ENCODE assay signal across 8 cellular contexts in the genomic region with DNA sequence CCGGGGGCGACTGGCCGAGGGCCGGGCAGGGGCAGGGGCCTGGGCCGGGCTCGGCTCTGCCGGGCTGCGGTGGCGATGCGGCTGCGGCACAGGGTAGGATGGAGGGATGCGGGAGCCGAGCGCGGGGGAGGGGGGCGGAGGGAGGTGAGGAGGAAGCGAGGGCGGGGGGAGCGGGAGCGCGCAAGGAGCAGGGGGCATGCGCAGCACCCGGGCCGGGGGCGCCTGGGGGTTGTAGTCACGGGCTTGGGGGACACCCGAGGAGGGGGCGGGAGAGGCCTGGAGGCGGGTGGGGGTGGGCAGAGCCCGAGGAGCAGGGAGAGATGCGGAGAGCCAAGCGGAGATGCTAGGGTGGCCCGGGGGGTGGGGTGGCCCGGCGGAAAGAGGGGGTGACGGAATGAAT. TPM values are rescaled to one million over a fixed set of nuclear protein-coding genes. Genes with fewer than 3 reads are reported as not detected.
DNase-seq lines count a peak whose midpoint lies in the region; ATAC-seq and TF ChIP-seq lines count a peak whose summit lies in the region.

A gene (minus strand): TSS at position 100 of the 400 bp plus-strand sequence. CDS start 242 bp downstream, outside the sequence.

- CTCF ChIA-PET in CD8-positive, alpha-beta memory T cell (lab: Charles Lee): no interaction called here

- no peak for TF ChIP-seq POLR2A in stomach (IDR thresholded peaks at IDR 0.05)

- H3K36me3 Mint-ChIP-seq in CD8-positive, alpha-beta memory T cell: no peaks in the 10 kb centered on the region
- H3K36me3 Mint-ChIP-seq in naive B cell: peaks cover 0 to 6% of the 10 kb centered on the region in 2 donors
- no peaks in the 10 kb centered on the region for H3K36me3 Mint-ChIP-seq in type B pancreatic cell

- WGBS in stomach, 5 donors: 2 to 9% (median 4%) methylated on average over 6 to 36 of the region's 36 CpGs

- no peaks in the 10 kb centered on the region for H3K9me3 ChIP-seq in CD8-positive, alpha-beta memory T cell (ENCODE audit: low read length)
- H3K9me3 ChIP-seq in stomach: no peaks in the 10 kb centered on the region

- peaks cover 9% of the 10 kb centered on the region for H3K27me3 ChIP-seq in CD8-positive, alpha-beta memory T cell (ENCODE audit: insufficient read depth, low read length, poor library complexity, severe bottlenecking)
- peaks cover 4 to 88% (median 54%) of the 10 kb centered on the region in 3 donors for H3K27me3 ChIP-seq in stomach

- no peak for TF ChIP-seq CTCF in type B pancreatic cell (conservative IDR thresholded peaks at IDR 0.05)
- TF ChIP-seq CTCF in stomach (IDR thresholded peaks at IDR 0.05): no peak

- TF ChIP-seq EP300 in stomach (IDR thresholded peaks at IDR 0.05): no peak

- intact Hi-C loops in stomach (cut with DNase I; ENCODE audit: low total_unique reads): no loop called here

- ATAC-seq in naive B cell (ENCODE audit: low read depth in 2 of 2) (peak in 1 of 2 donors; percentile 49), GM18858 (IDR thresholded peaks at IDR 0.05; ENCODE audit: unreplicated experiment) (no peak)

- H3K4me1 Mint-ChIP-seq in CD8-positive, alpha-beta memory T cell: peaks cover 10 to 20% (median 14%) of the 10 kb centered on the region in 3 donors
- H3K4me1 Mint-ChIP-seq in naive B cell: peaks cover 12 to 30% (median 26%) of the 10 kb centered on the region in 3 donors
- H3K4me1 Mint-ChIP-seq in type B pancreatic cell (ENCODE audit: unreplicated experiment): peaks cover 5% of the 10 kb centered on the region

- peak within 1 kb of the TSS; percentile 69 to 84 (median 72) for H3K4me3 Mint-ChIP-seq in CD8-positive, alpha-beta memory T cell
- peak within 1 kb of the TSS in 7 of 8 donors; percentile 52 to 87 (median 70) for H3K4me3 Mint-ChIP-seq in naive B cell
- H3K4me3 Mint-ChIP-seq in type B pancreatic cell: peak within 1 kb of the TSS; percentile 79

- no peaks in the 10 kb centered on the region for H3K9me3 Mint-ChIP-seq in CD8-positive, alpha-beta memory T cell
- H3K9me3 Mint-ChIP-seq in naive B cell (peaks cover 0 to 4% (median 0%) of the 10 kb centered on the region in 7 donors), type B pancreatic cell (no peaks in the 10 kb centered on the region)

- peaks cover 32 to 39% of the 10 kb centered on the region in 2 donors for H3K27me3 Mint-ChIP-seq in CD8-positive, alpha-beta memory T cell
- peaks cover 29 to 57% (median 50%) of the 10 kb centered on the region in 3 donors for H3K27me3 Mint-ChIP-seq in naive B cell
- H3K27me3 Mint-ChIP-seq in type B pancreatic cell: peaks cover 65% of the 10 kb centered on the region

- peak; percentile 7 to 67 (median 17) for DNase-seq in CD8-positive, alpha-beta memory T cell
- DNase-seq in T follicular helper cell (ENCODE audit: low read depth) (peak; percentile 41), naive B cell (no peak), type B pancreatic cell (ENCODE audit: extremely low spot score, unreplicated experiment) (no peak), middle frontal gyrus (ENCODE audit: extremely low spot score, low spot score) (no peak), stomach (no peak)

- POLR2A ChIA-PET in CD8-positive, alpha-beta memory T cell (lab: Charles Lee): no interaction called here

- H3K27ac ChIP-seq in CD8-positive, alpha-beta memory T cell (ENCODE audit: low read depth, low read length): no peak within 1 kb of the TSS
- H3K27ac ChIP-seq in angular gyrus (ENCODE audit: low read depth, low read length) (peak within 1 kb of the TSS; percentile 89), stomach (no peak within 1 kb of the TSS)

- H3K27ac Mint-ChIP-seq in CD8-positive, alpha-beta memory T cell: peak within 1 kb of the TSS in 4 of 8 donors; percentile 12 to 87 (median 52)
- H3K27ac Mint-ChIP-seq in naive B cell: peak within 1 kb of the TSS in 3 of 6 donors; percentile 10 to 64 (median 47)
- H3K27ac Mint-ChIP-seq in type B pancreatic cell: no peak within 1 kb of the TSS

- peak within 1 kb of the TSS; percentile 49 for H3K4me3 ChIP-seq in CD8-positive, alpha-beta memory T cell (ENCODE audit: low read length)
- H3K4me3 ChIP-seq in stomach: peak within 1 kb of the TSS in 2 of 4 donors; percentile 11 to 32

- peaks cover 6% of the 10 kb centered on the region for H3K4me1 ChIP-seq in CD8-positive, alpha-beta memory T cell (ENCODE audit: insufficient read depth, low read length)
- H3K4me1 ChIP-seq in stomach: peaks cover 0 to 9% (median 7%) of the 10 kb centered on the region in 4 donors

- no peaks in the 10 kb centered on the region for H3K36me3 ChIP-seq in CD8-positive, alpha-beta memory T cell (ENCODE audit: insufficient read depth, low read length)
- no peaks in the 10 kb centered on the region for H3K36me3 ChIP-seq in stomach

RNA-seq across cellular contexts. Expression of the gene that starts here (rescaled TPM):
- total RNA-seq in CD8-positive, alpha-beta memory T cell: under 1 TPM; 0.40 to 0.79 TPM
- polyA plus RNA-seq in CD8-positive, alpha-beta memory T cell: 0.03 TPM
- not detected for polyA plus RNA-seq in naive B cell (ENCODE audit: low read depth in 6 of 6)
- total RNA-seq in type B pancreatic cell (ENCODE audit: low replicate concordance): 1.0 and 9.9 TPM in 2 replicates
- total RNA-seq in stomach: under 1 TPM in 1 of 5 donors, not detected in 4; 0.55 TPM
- under 1 TPM; 0.15 to 1.00 (median 0.78) TPM for polyA plus RNA-seq in stomach

Comparison
In these comparisons a context has a peak if more than half of its experiments do, and no peak if none do; other contexts are left out.
1. Peak in DNase-seq and H3K4me3 ChIP-seq in CD8-positive, alpha-beta memory T cell; RNA of the gene not detected or under 1 TPM.